In genomic region chr3:133746722-133747086, GRCh38 we compare ENCODE assay signal across 1 cellular context.
TF ChIP-seq lines count a peak whose summit lies in the region.

No MANE protein-coding gene starts in this region.

TF ChIP-seq in HepG2, 621 proteins besides CTCF, POLR2A, EP300 and RAD21 (continued from another document):
- TF ChIP-seq PATZ1 (CRISPR knock-in tag; IDR thresholded peaks at IDR 0.05) (no peak), TMF1 (CRISPR knock-in tag; IDR thresholded peaks at IDR 0.05; ENCODE audit: low read depth) (peak; percentile 58), REL (CRISPR knock-in tag; conservative IDR thresholded peaks at IDR 0.05) (no peak), ZNF816 (CRISPR knock-in tag; IDR thresholded peaks at IDR 0.05; ENCODE audit: borderline replicate concordance) (no peak; the same call in 1 of the 2 replicates), POLR2AphosphoS5 (IDR thresholded peaks at IDR 0.05; ENCODE audit: low read depth, low read length) (peak; percentile 1; the same call in 1 of the 2 replicates)
- TF ChIP-seq, protein P1, sequence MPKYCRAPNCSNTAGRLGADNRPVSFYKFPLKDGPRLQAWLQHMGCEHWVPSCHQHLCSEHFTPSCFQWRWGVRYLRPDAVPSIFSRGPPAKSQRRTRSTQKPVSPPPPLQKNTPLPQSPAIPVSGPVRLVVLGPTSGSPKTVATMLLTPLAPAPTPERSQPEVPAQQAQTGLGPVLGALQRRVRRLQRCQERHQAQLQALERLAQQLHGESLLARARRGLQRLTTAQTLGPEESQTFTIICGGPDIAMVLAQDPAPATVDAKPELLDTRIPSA (CRISPR knock-in tag; IDR thresholded peaks at IDR 0.05; ENCODE audit: borderline replicate concordance): peak; percentile 21; the same call in 1 of the 2 replicates
